In the genomic region with DNA sequence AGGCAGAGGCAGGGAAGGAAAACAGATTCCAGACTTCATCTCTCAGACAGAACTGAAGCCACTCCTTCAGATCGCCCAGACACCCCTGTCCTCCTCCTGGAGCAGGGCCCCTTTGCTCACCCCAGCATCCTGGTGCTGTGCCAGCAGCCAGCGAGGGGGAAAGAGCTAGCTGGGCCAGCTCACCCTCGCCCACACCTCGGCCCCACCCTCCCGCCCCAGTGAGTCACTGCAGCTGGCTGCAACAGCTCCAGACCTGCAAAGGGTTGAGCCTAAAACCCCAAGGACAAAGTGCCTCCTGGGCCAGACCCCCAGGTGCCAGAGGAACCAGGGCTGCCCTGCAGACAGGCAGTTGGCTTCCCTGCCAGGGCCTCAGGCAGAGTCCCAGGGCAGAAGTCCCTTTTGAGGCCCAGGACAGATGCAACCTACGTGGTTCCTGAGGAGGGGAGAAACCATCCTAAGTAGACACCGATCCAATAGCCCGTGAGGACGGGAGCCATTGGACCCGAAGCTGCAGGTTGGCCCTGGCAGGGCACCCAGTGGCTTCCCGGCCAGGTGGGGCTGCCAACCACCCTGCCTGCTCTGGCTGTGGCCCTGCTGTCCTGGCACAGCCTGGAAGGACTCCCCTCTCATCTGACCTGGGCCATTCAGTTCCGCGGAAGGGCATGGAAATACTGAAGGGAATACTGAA, we compare ENCODE assay signal across 8 cellular contexts. TPM values are rescaled to one million over a fixed set of nuclear protein-coding genes. Genes with fewer than 3 reads are reported as not detected.
DNase-seq lines count a peak whose midpoint lies in the region; ATAC-seq and TF ChIP-seq lines count a peak whose summit lies in the region.

No MANE protein-coding gene starts in this region.

- peak overlapping the region; percentile 99 for H3K27ac ChIP-seq in upper lobe of right lung

- H3K36me3 Mint-ChIP-seq in chondrocyte (ENCODE audit: low read depth) (peaks cover 11% of the 10 kb centered on the region), mesothelial cell of epicardium (peaks cover 12% of the 10 kb centered on the region)

- TF ChIP-seq CTCF in chondrocyte (IDR thresholded peaks at IDR 0.05) = no peak
- TF ChIP-seq CTCF in mesothelial cell of epicardium (IDR thresholded peaks at IDR 0.05; ENCODE audit: unreplicated experiment) = no peak
- TF ChIP-seq CTCF in upper lobe of right lung (IDR thresholded peaks at IDR 0.05) = no peak

- H3K36me3 ChIP-seq in upper lobe of right lung = peaks cover 27% of the 10 kb centered on the region

- no peaks in the 10 kb centered on the region for H3K27me3 ChIP-seq in upper lobe of right lung

- H3K27me3 Mint-ChIP-seq in chondrocyte (ENCODE audit: low read depth) (no peaks in the 10 kb centered on the region), mesothelial cell of epicardium (ENCODE audit: low read depth) (no peaks in the 10 kb centered on the region)

- H3K4me3 Mint-ChIP-seq in chondrocyte (ENCODE audit: unreplicated experiment) = peak overlapping the region; percentile 41
- peak overlapping the region; percentile 28 for H3K4me3 Mint-ChIP-seq in mesothelial cell of epicardium

- intact Hi-C loops in upper lobe of right lung (cut with DNase I) = loop anchor here (10.0 kb wide), 1 partner anchor 115 kb away; no protein-coding TSS in a partner anchor

- peak; percentile 33 for ATAC-seq in upper lobe of right lung

- peaks cover 84% of the 10 kb centered on the region for H3K4me1 Mint-ChIP-seq in chondrocyte (ENCODE audit: low read depth)
- peaks cover 59% of the 10 kb centered on the region for H3K4me1 Mint-ChIP-seq in mesothelial cell of epicardium

- peaks cover 74% of the 10 kb centered on the region for H3K4me1 ChIP-seq in upper lobe of right lung

- H3K9me3 Mint-ChIP-seq in chondrocyte (ENCODE audit: low read depth) (no peaks in the 10 kb centered on the region), mesothelial cell of epicardium (no peaks in the 10 kb centered on the region)

- no peaks in the 10 kb centered on the region for H3K9me3 ChIP-seq in upper lobe of right lung

- peak; percentile 61 for DNase-seq in stimulated activated CD4-positive, alpha-beta T cell treated with anti-CD3 and anti-CD28 coated beads, Interleukin-1b, Interleukin-23, amount 100 ng/mL, for 48 hours
- no peak for DNase-seq in stimulated activated CD4-positive, alpha-beta T cell treated with anti-CD3 and anti-CD28 coated beads, Interleukin-2, amount 100 ng/mL, for 48 hours
- DNase-seq in T-helper 22 cell (ENCODE audit: low read depth) (peak; percentile 59), chondrocyte (ENCODE audit: low spot score) (no peak), mesothelial cell of epicardium (ENCODE audit: low spot score in 2 of 2, unreplicated experiment in 2 of 2) (peak in 1 of 2 experiments; percentile 64), upper lobe of right lung (peak; percentile 82), NCI-H187 treated with DMSO at 0.1 percent for 48 hours (lab: John Stamatoyannopoulos, UW) (no peak)
- DNase-seq in central memory CD4-positive, alpha-beta T cell = no peak

- H3K4me3 ChIP-seq in upper lobe of right lung = peak overlapping the region; percentile 6

- peak overlapping the region; percentile 80 for H3K27ac Mint-ChIP-seq in chondrocyte (ENCODE audit: unreplicated experiment)
- H3K27ac Mint-ChIP-seq in mesothelial cell of epicardium = peak overlapping the region; percentile 86

RNA-seq across cellular contexts. Expression of gene AHNAK, which starts 7.2 kb away (rescaled TPM):
- total RNA-seq in chondrocyte (476 to 526 TPM (median 514 TPM) in 3 replicates), mesothelial cell of epicardium (456 to 481 TPM (median 480 TPM) in 3 replicates), upper lobe of right lung (819 TPM)

RNA-seq across cellular contexts. Expression of gene EEF1G, which starts 34.3 kb away (rescaled TPM):
- total RNA-seq in chondrocyte = 1,000 to 1,202 TPM (median 1,017 TPM) in 3 replicates
- total RNA-seq in mesothelial cell of epicardium = 1,747 to 1,829 TPM (median 1,814 TPM) in 3 replicates
- 847 TPM for total RNA-seq in upper lobe of right lung

RNA-seq across cellular contexts. Expression of gene TUT1, which starts 51.9 kb away (rescaled TPM):
- 9.6 to 15.2 TPM (median 11.8 TPM) in 3 replicates for total RNA-seq in chondrocyte
- 23.7 to 26.0 TPM (median 24.2 TPM) in 3 replicates for total RNA-seq in mesothelial cell of epicardium
- 17.6 TPM for total RNA-seq in upper lobe of right lung

Comparison
In these comparisons a context has a peak if more than half of its experiments do, and no peak if none do; other contexts are left out.
1. DNase-seq: peak in stimulated activated CD4-positive, alpha-beta T cell treated with anti-CD3 and anti-CD28 coated beads, Interleukin-1b, Interleukin-23, amount 100 ng/mL, for 48 hours (single experiment), T-helper 22 cell (single experiment) and upper lobe of right lung (single experiment); none in stimulated activated CD4-positive, alpha-beta T cell treated with anti-CD3 and anti-CD28 coated beads, Interleukin-2, amount 100 ng/mL, for 48 hours (0 of 2), chondrocyte (single experiment), NCI-H187 treated with DMSO at 0.1 percent for 48 hours (single experiment) and central memory CD4-positive, alpha-beta T cell (single experiment).